In the genomic region with DNA sequence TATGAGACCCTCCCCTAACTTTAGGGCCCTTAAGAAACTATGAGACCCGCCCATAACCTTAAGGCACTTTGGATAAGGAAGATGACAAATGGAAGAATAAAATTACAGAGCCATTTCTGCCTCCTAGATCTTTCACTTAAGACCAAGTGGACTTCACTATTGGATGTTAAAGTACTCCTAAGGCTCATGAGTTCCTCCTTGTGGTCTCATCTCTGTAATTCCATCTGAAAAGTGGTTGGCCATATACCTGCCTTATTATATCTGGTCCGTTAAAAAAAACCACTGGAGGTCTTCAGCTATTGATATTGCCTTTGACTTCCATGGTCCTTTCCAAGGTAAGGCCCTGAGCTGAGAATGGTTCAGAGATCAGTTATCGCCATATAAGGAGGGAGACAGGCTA, we compare ENCODE assay signal across 10 cellular contexts.
A peak's percentile ranks its signal among the peaks of the same experiment; 100 is the strongest.
DNase-seq lines count a peak whose midpoint lies in the region; ATAC-seq and TF ChIP-seq lines count a peak whose summit lies in the region.
"Had no signal": no experiment of that assay in that cellular context is flagged by ENCODE, and none has a peak within 500 bp of the region (broad histone marks: within the 10 kb centered on the region; RNA-seq: fewer than 3 reads in every experiment).

No MANE protein-coding gene starts in this region.

- TF ChIP-seq EP300 in upper lobe of left lung (IDR thresholded peaks at IDR 0.05), result no peak

- 80 to 84% methylated on average over 3 of the region's 3 CpGs for WGBS in upper lobe of left lung, 2 donors

- TF ChIP-seq POLR2A in upper lobe of left lung (IDR thresholded peaks at IDR 0.05), result no peak

- H3K4me1 ChIP-seq in SJSA1 (replicated peaks), result peaks cover 15% of the 10 kb centered on the region
- peaks cover 16% of the 10 kb centered on the region for H3K4me1 ChIP-seq in skeletal muscle satellite cell (ENCODE audit: control insufficient read depth, insufficient read depth, low read length)
- peaks cover 0 to 12% (median 3%) of the 10 kb centered on the region in 4 donors for H3K4me1 ChIP-seq in upper lobe of left lung

- H3K27ac ChIP-seq in SJSA1 (peak overlapping the region; percentile 8; the same call in 1 of the 2 replicates), upper lobe of left lung (no peak overlapping the region)

- no peaks in the 10 kb centered on the region for H3K27me3 ChIP-seq in SJSA1 (replicated peaks)
- no peaks in the 10 kb centered on the region for H3K27me3 ChIP-seq in skeletal muscle satellite cell (ENCODE audit: control insufficient read depth, insufficient read depth, low read length)
- H3K27me3 ChIP-seq in upper lobe of left lung, result no peaks in the 10 kb centered on the region

- DNase-seq in ELR (ENCODE audit: low read depth) (peak; percentile 13), SJSA1 (ENCODE audit: low read depth in 1 of 2, low spot score in 2 of 2) (no peak), fibroblast of the conjunctiva (ENCODE audit: low read depth) (peak; percentile 20), SHP77 (lab: John Stamatoyannopoulos, UW) (no peak), upper lobe of left lung (no peak)
- DNase-seq in activated naive CD4-positive, alpha-beta T cell treated with Interleukin-2 at 50 U/mL for 16 hours, result no peak
- DNase-seq in activated CD8-positive, alpha-beta memory T cell treated with anti-CD3 and anti-CD28 coated beads, Interleukin-2, amount 50 U/mL, for 48 hours, result no peak
- DNase-seq: activated T-cell treated with anti-CD3 and anti-CD28 coated beads, Interleukin-2, amount 50 U/mL, for 48 hours; DND-41 had no signal

- peak overlapping the region; percentile 62 for H3K4me2 ChIP-seq in skeletal muscle satellite cell (ENCODE audit: low read length)

- H3K9me3 ChIP-seq in SJSA1 (replicated peaks) (no peaks in the 10 kb centered on the region), skeletal muscle satellite cell (replicated peaks; ENCODE audit: low read length) (no peaks in the 10 kb centered on the region), upper lobe of left lung (no peaks in the 10 kb centered on the region)

- H3K36me3 ChIP-seq in SJSA1 (no peaks in the 10 kb centered on the region), skeletal muscle satellite cell (ENCODE audit: insufficient read depth, low read length) (no peaks in the 10 kb centered on the region), upper lobe of left lung (no peaks in the 10 kb centered on the region)

- H3K4me3 ChIP-seq in SJSA1 (no peak overlapping the region), skeletal muscle satellite cell (ENCODE audit: low read length) (no peak overlapping the region), upper lobe of left lung (no peak overlapping the region)

- peak overlapping the region; percentile 16 for H3K9ac ChIP-seq in skeletal muscle satellite cell (ENCODE audit: low read depth, low read length)

- ATAC-seq in upper lobe of left lung (ENCODE audit: low FRiP score in 2 of 2), result no peak

- no peak for TF ChIP-seq CTCF in upper lobe of left lung (IDR thresholded peaks at IDR 0.05)

Comparison
In these comparisons a context has a peak if more than half of its experiments do, and no peak if none do; other contexts are left out.
1. DNase-seq: peak in ELR (single experiment) and fibroblast of the conjunctiva (single experiment); none in SJSA1 (0 of 2), SHP77 (0 of 2), upper lobe of left lung (0 of 2), activated naive CD4-positive, alpha-beta T cell treated with Interleukin-2 at 50 U/mL for 16 hours (single experiment) and activated CD8-positive, alpha-beta memory T cell treated with anti-CD3 and anti-CD28 coated beads, Interleukin-2, amount 50 U/mL, for 48 hours (single experiment).